1 cellular context compared by ENCODE assay signal in genomic region chr11:61910473-61911123, GRCh38.
TF ChIP-seq lines count a peak whose summit lies in the region.

No MANE protein-coding gene starts in this region.

TF ChIP-seq in HepG2, 621 proteins besides CTCF, POLR2A, EP300 and RAD21:
- no peak for TF ChIP-seq ARID5B (CRISPR knock-in tag; IDR thresholded peaks at IDR 0.05)
- TF ChIP-seq ZNF644 (CRISPR knock-in tag; IDR thresholded peaks at IDR 0.05; ENCODE audit: low read depth) = no peak
- no peak for TF ChIP-seq ARNT (IDR thresholded peaks at IDR 0.05)
- TF ChIP-seq ZNF777 (CRISPR knock-in tag; IDR thresholded peaks at IDR 0.05) = no peak
- TF ChIP-seq KLF13 (CRISPR knock-in tag; IDR thresholded peaks at IDR 0.05) = no peak
